18 cellular contexts compared by ENCODE assay signal in the genomic region with DNA sequence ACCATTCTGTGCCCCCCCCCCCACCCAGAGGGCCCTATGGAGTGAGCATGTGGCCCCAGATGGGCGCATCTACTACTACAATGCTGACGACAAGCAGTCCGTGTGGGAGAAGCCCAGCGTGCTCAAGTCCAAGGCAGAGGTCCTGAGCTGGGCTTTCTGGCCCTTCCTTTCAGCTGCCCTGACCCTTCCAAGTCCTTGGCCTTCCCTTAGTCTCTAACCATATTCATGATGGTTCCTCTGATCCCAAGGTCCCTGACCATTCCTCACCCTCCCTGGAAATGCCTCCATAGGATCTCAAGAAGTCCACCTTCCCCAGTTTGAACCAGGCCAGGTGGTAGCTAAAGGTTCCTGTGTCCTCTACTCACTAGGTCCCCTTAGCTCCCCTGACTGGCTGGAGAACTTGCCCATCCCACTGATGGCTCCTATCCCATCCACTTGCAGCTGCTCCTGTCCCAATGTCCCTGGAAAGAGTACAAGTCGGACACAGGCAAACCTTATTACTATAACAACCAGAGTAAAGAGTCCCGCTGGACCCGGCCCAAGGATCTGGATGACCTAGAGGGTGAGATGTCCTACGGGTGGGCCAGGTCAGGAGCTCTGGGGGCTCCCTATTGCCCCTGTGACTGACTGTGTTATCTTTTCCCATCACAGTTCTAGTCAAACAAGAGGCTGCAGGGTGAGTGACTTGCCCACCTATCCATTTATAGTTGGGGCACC. TPM values are rescaled to one million over a fixed set of nuclear protein-coding genes. Genes with fewer than 3 reads are reported as not detected.
DNase-seq lines count a peak whose midpoint lies in the region; ATAC-seq, FAIRE-seq and TF ChIP-seq lines count a peak whose summit lies in the region.
"Had no signal": no experiment of that assay in that cellular context is flagged by ENCODE, and none has a peak within 500 bp of the region (broad histone marks: within the 10 kb centered on the region; RNA-seq: fewer than 3 reads in every experiment).

No MANE protein-coding gene starts in this region.

- H3K79me2 ChIP-seq in osteoblast (ENCODE audit: insufficient read depth, low read length): no peaks in the 10 kb centered on the region

- no peak overlapping the region for H3K4me2 ChIP-seq in osteoblast (ENCODE audit: insufficient read depth, low read length)
- H3K4me2 ChIP-seq: BLaER1 had no signal

- no peak for FAIRE-seq in pancreas (lab: Jason Lieb, UNC)
- FAIRE-seq: GM19239, HepG2, HTR-8/SVneo had no signal

- no peak for TF ChIP-seq CTCF in activated CD8-positive, alpha-beta T cell treated with anti-CD3 and anti-CD28 coated beads for 36 hours (IDR thresholded peaks at IDR 0.05)
- TF ChIP-seq CTCF in RWPE1 (conservative IDR thresholded peaks at IDR 0.05; ENCODE audit: low read depth) (no peak), osteoblast (IDR thresholded peaks at IDR 0.05; ENCODE audit: extremely low read depth, low read depth, low read length) (no peak), testis (IDR thresholded peaks at IDR 0.05) (no peak), pancreas (IDR thresholded peaks at IDR 0.05) (no peak)

- H3K27me3 ChIP-seq in osteoblast (ENCODE audit: insufficient read depth, low read length): no peaks in the 10 kb centered on the region
- no peaks in the 10 kb centered on the region for H3K27me3 ChIP-seq in testis
- H3K27me3 ChIP-seq in pancreas: no peaks in the 10 kb centered on the region
- H3K27me3 ChIP-seq: BLaER1 had no signal

- ATAC-seq in activated CD8-positive, alpha-beta T cell treated with anti-CD3 and anti-CD28 coated beads, Interleukin-2, amount 10 ng/mL, durations not matched to agents 7 days and 5 days: no peak
- no peak for ATAC-seq in activated CD8-positive, alpha-beta T cell treated with anti-CD3 and anti-CD28 coated beads for 36 hours
- no peak for ATAC-seq in pancreas
- ATAC-seq in HG03135 (IDR thresholded peaks at IDR 0.05; ENCODE audit: unreplicated experiment): no peak
- ATAC-seq: HepG2 had no signal

- WGBS in testis, 2 donors: 81 to 86% methylated on average over 4 to 8 of the region's 8 CpGs
- WGBS in pancreas, 2 donors: 92 to 94% methylated on average over 7 to 8 of the region's 8 CpGs

- no peak for DNase-seq in activated CD8-positive, alpha-beta T cell treated with anti-CD3 and anti-CD28 coated beads, Interleukin-2, amount 10 ng/mL, durations not matched to agents 7 days and 5 days
- no peak for DNase-seq in activated CD8-positive, alpha-beta T cell treated with anti-CD3 and anti-CD28 coated beads for 36 hours
- DNase-seq in RWPE1 (ENCODE audit: low spot score) (no peak), osteoblast (ENCODE audit: insufficient read length, low spot score, missing footprints) (peak; percentile 81), testis (peak; percentile 14), pancreas (no peak)
- DNase-seq: AML-193; CD4-positive, CD25-positive, alpha-beta regulatory T cell; DMS53; GF-D8; GOT3; H9 had no signal

- H2AFZ ChIP-seq in osteoblast (ENCODE audit: low read length): no peak overlapping the region

- H3K4me3 ChIP-seq in osteoblast (ENCODE audit: insufficient read depth, low read length): no peak overlapping the region
- H3K4me3 ChIP-seq in testis: no peak overlapping the region
- H3K4me3 ChIP-seq in pancreas: no peak overlapping the region
- H3K4me3 ChIP-seq: BLaER1 had no signal

- H3K36me3 Mint-ChIP-seq in activated CD8-positive, alpha-beta T cell treated with anti-CD3 and anti-CD28 coated beads, Interleukin-2, amount 10 ng/mL, durations not matched to agents 7 days and 5 days (ENCODE audit: low read depth): peaks cover 2% of the 10 kb centered on the region
- no peaks in the 10 kb centered on the region for H3K36me3 Mint-ChIP-seq in activated CD8-positive, alpha-beta T cell treated with anti-CD3 and anti-CD28 coated beads for 36 hours (ENCODE audit: low read depth)
- H3K36me3 Mint-ChIP-seq: CD4-positive, CD25-positive, alpha-beta regulatory T cell had no signal

- H4K20me1 ChIP-seq in osteoblast (ENCODE audit: insufficient read depth, low read length): peaks cover 10% of the 10 kb centered on the region
- H4K20me1 ChIP-seq: BLaER1 had no signal

- POLR2A ChIA-PET in activated CD8-positive, alpha-beta T cell treated with anti-CD3 and anti-CD28 coated beads, Interleukin-2, amount 10 ng/mL, durations not matched to agents 7 days and 5 days (lab: Charles Lee): no interaction called here
- POLR2A ChIA-PET in activated CD8-positive, alpha-beta T cell treated with anti-CD3 and anti-CD28 coated beads for 36 hours (lab: Charles Lee): interaction anchor here (1.2 to 2.7 kb wide), 2 partner anchors 8 to 10 kb away, joined by 3 to 11 read pairs; a partner anchor contains a TSS
- POLR2A ChIA-PET in RWPE1 (lab: Yijun Ruan, JAX; ENCODE audit: low non-redundant PET): no interaction called here

- H3K27ac ChIP-seq in RWPE1 (peak overlapping the region; percentile 15; the same call in 1 of the 2 replicates), osteoblast (ENCODE audit: low read depth, low read length) (no peak overlapping the region), testis (no peak overlapping the region), pancreas (no peak overlapping the region)
- H3K27ac ChIP-seq: 22Rv1, BLaER1 had no signal

- CTCF ChIA-PET in activated CD8-positive, alpha-beta T cell treated with anti-CD3 and anti-CD28 coated beads, Interleukin-2, amount 10 ng/mL, durations not matched to agents 7 days and 5 days (lab: Charles Lee): interaction anchor here (0.5 to 37.2 kb wide), 5 partner anchors 9 to 398 kb away, joined by 3 to 695 read pairs (median 4); a partner anchor contains a TSS
- CTCF ChIA-PET in activated CD8-positive, alpha-beta T cell treated with anti-CD3 and anti-CD28 coated beads for 36 hours (lab: Charles Lee): interaction anchor here (1.1 to 7.3 kb wide), 4 partner anchors 8 to 75 kb away, joined by 3 to 73 read pairs (median 4); a partner anchor contains a TSS
- CTCF ChIA-PET in RWPE1 (lab: Yijun Ruan, JAX): no interaction called here

- H3K9me3 ChIP-seq in osteoblast (ENCODE audit: low read depth, low read length): no peaks in the 10 kb centered on the region
- no peaks in the 10 kb centered on the region for H3K9me3 ChIP-seq in testis
- H3K9me3 ChIP-seq in pancreas: no peaks in the 10 kb centered on the region
- H3K9me3 ChIP-seq: BLaER1 had no signal

- peak overlapping the region; percentile 6 for H3K27ac Mint-ChIP-seq in activated CD8-positive, alpha-beta T cell treated with anti-CD3 and anti-CD28 coated beads, Interleukin-2, amount 10 ng/mL, durations not matched to agents 7 days and 5 days
- no peak overlapping the region for H3K27ac Mint-ChIP-seq in activated CD8-positive, alpha-beta T cell treated with anti-CD3 and anti-CD28 coated beads for 36 hours
- H3K27ac Mint-ChIP-seq: CD4-positive, CD25-positive, alpha-beta regulatory T cell had no signal

- no peak for TF ChIP-seq POLR2A in testis (IDR thresholded peaks at IDR 0.05)

- intact Hi-C loops in activated CD8-positive, alpha-beta T cell treated with anti-CD3 and anti-CD28 coated beads for 36 hours (cut with micrococcal nuclease): no loop called here
- intact Hi-C loops in testis (cut with DNase I; ENCODE audit: low total_unique reads): no loop called here
- intact Hi-C loops in pancreas (cut with DNase I): no loop called here

- peaks cover 3% of the 10 kb centered on the region for H3K27me3 Mint-ChIP-seq in activated CD8-positive, alpha-beta T cell treated with anti-CD3 and anti-CD28 coated beads, Interleukin-2, amount 10 ng/mL, durations not matched to agents 7 days and 5 days (ENCODE audit: low read depth)
- H3K27me3 Mint-ChIP-seq in activated CD8-positive, alpha-beta T cell treated with anti-CD3 and anti-CD28 coated beads for 36 hours: no peaks in the 10 kb centered on the region
- H3K27me3 Mint-ChIP-seq: CD4-positive, CD25-positive, alpha-beta regulatory T cell had no signal

- no peaks in the 10 kb centered on the region for H3K9me3 Mint-ChIP-seq in activated CD8-positive, alpha-beta T cell treated with anti-CD3 and anti-CD28 coated beads, Interleukin-2, amount 10 ng/mL, durations not matched to agents 7 days and 5 days (ENCODE audit: insufficient read depth)
- H3K9me3 Mint-ChIP-seq in activated CD8-positive, alpha-beta T cell treated with anti-CD3 and anti-CD28 coated beads for 36 hours: no peaks in the 10 kb centered on the region
- H3K9me3 Mint-ChIP-seq: CD4-positive, CD25-positive, alpha-beta regulatory T cell; H9 had no signal

- H3K4me1 Mint-ChIP-seq in activated CD8-positive, alpha-beta T cell treated with anti-CD3 and anti-CD28 coated beads, Interleukin-2, amount 10 ng/mL, durations not matched to agents 7 days and 5 days (ENCODE audit: low read depth): peaks cover 27% of the 10 kb centered on the region
- H3K4me1 Mint-ChIP-seq in activated CD8-positive, alpha-beta T cell treated with anti-CD3 and anti-CD28 coated beads for 36 hours (ENCODE audit: low read depth): peaks cover 10% of the 10 kb centered on the region

- H3K4me1 ChIP-seq in osteoblast (ENCODE audit: insufficient read depth, low read length): peaks cover under 1% of the 10 kb centered on the region
- peaks cover 12% of the 10 kb centered on the region for H3K4me1 ChIP-seq in testis
- H3K4me1 ChIP-seq in pancreas: no peaks in the 10 kb centered on the region

- H3K36me3 ChIP-seq in osteoblast (ENCODE audit: insufficient read depth, low read length) (peaks cover under 1% of the 10 kb centered on the region), testis (ENCODE audit: low read depth, missing control alignments) (no peaks in the 10 kb centered on the region), pancreas (no peaks in the 10 kb centered on the region)

- H3K4me3 Mint-ChIP-seq in activated CD8-positive, alpha-beta T cell treated with anti-CD3 and anti-CD28 coated beads, Interleukin-2, amount 10 ng/mL, durations not matched to agents 7 days and 5 days: no peak overlapping the region
- H3K4me3 Mint-ChIP-seq in activated CD8-positive, alpha-beta T cell treated with anti-CD3 and anti-CD28 coated beads for 36 hours: no peak overlapping the region
- H3K4me3 Mint-ChIP-seq: CD4-positive, CD25-positive, alpha-beta regulatory T cell; H9 had no signal

RNA-seq across cellular contexts. Expression of a gene that starts 9.8 kb away (rescaled TPM):
- total RNA-seq in activated CD8-positive, alpha-beta T cell treated with anti-CD3 and anti-CD28 coated beads, Interleukin-2, amount 10 ng/mL, durations not matched to agents 7 days and 5 days: 10 to 100 TPM; 14.4 to 14.6 TPM
- 1 to 10 TPM; 4.9 to 5.6 TPM for total RNA-seq in activated CD8-positive, alpha-beta T cell treated with anti-CD3 and anti-CD28 coated beads for 36 hours
- total RNA-seq in osteoblast: 11.6 and 12.4 TPM in 2 replicates
- 10 to 100 TPM; 49.2 to 66.7 TPM for total RNA-seq in testis
- 66.8 TPM for polyA plus RNA-seq in testis (ENCODE audit: insufficient read depth, low read depth, low replicate concordance)
- 10 to 100 TPM; 11.2 to 19.9 (median 13.2) TPM for total RNA-seq in pancreas
- polyA plus RNA-seq in pancreas: 10 to 100 TPM; 44.9 to 58.3 TPM

RNA-seq across cellular contexts. Expression of a gene that starts 27.7 kb away (rescaled TPM):
- total RNA-seq in activated CD8-positive, alpha-beta T cell treated with anti-CD3 and anti-CD28 coated beads, Interleukin-2, amount 10 ng/mL, durations not matched to agents 7 days and 5 days: under 1 TPM; 0.18 to 0.21 TPM
- total RNA-seq in activated CD8-positive, alpha-beta T cell treated with anti-CD3 and anti-CD28 coated beads for 36 hours: not detected
- total RNA-seq in osteoblast (0.59 and 0.72 TPM in 2 replicates), testis (10 to 100 TPM; 54.9 to 68.6 TPM), pancreas (1 to 10 TPM in 2 of 6 donors, under 1 TPM in 4; 0.49 to 1.7 (median 0.83) TPM)
- polyA plus RNA-seq in testis (ENCODE audit: insufficient read depth, low read depth, low replicate concordance) (178 TPM), pancreas (under 1 TPM; 0.56 to 0.65 TPM)
- total RNA-seq: CD4-positive, CD25-positive, alpha-beta regulatory T cell had no signal

Comparison
In these comparisons a context has a peak if more than half of its experiments do, and no peak if none do; other contexts are left out.
1. DNase-seq: peak in osteoblast (single experiment) and testis (single experiment); none in activated CD8-positive, alpha-beta T cell treated with anti-CD3 and anti-CD28 coated beads, Interleukin-2, amount 10 ng/mL, durations not matched to agents 7 days and 5 days (single experiment), activated CD8-positive, alpha-beta T cell treated with anti-CD3 and anti-CD28 coated beads for 36 hours (single experiment), RWPE1 (single experiment) and pancreas (0 of 6).
2. RNA of a gene that starts 27.7 kb away (total RNA-seq): 54.9 to 68.6 TPM in testis; 0.49 to 1.7 TPM in pancreas, 0.59 to 0.72 TPM in osteoblast, 0.18 to 0.21 TPM in activated CD8-positive, alpha-beta T cell treated with anti-CD3 and anti-CD28 coated beads, Interleukin-2, amount 10 ng/mL, durations not matched to agents 7 days and 5 days and not detected in activated CD8-positive, alpha-beta T cell treated with anti-CD3 and anti-CD28 coated beads for 36 hours; every median in the first group is over 10 times any median in the second.